ENCODE assay signal across 14 cellular contexts in the genomic region with DNA sequence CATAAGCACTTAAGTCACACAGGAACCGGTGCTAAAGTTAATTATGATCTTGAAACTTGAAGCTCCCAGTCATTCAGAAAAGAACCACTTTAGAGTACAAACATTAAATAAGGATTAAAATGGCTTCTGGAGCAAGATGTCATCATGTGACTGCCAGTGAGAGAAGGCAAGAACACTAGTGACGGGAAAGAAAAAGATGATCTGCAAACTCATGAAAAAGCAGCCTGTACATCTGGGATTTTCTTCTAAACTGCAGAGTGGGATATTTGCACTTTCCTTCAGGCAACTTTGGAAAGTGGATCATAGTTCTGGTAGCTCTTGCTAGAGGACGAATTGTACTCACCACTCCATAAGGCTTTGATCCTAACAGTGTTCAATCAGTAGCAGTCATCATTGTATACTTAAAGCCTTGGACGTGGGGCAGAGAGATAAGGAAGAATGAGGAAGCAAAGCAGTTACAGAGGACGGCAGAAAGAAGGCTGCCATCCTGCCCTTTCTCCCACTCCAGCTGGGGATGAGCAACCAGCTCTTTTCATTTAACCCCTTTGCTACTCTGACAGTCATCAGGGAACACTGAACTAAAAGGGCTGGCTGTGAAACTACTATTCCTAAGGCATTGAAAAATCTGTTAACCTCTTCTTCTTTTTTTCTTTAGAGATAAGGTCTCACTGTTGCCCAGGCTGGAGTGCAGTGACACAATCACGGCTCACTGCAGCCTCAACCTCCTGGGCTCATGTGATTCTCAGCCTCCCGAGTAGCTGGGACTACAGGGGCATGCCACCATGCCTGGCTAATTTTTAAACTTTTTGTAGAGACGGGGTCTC. TPM values are rescaled to one million over a fixed set of nuclear protein-coding genes. Genes with fewer than 3 reads are reported as not detected.
DNase-seq lines count a peak whose midpoint lies in the region; ATAC-seq, FAIRE-seq and TF ChIP-seq lines count a peak whose summit lies in the region.
"Had no signal": no experiment of that assay in that cellular context is flagged by ENCODE, and none has a peak within 500 bp of the region (broad histone marks: within the 10 kb centered on the region; RNA-seq: fewer than 3 reads in every experiment).

No MANE protein-coding gene starts in this region.

- no peaks in the 10 kb centered on the region for H3K36me3 Mint-ChIP-seq in natural killer cell
- peaks cover 15% of the 10 kb centered on the region for H3K36me3 Mint-ChIP-seq in natural killer cell treated with Interleukin-12 subunit alpha and Interleukin-12 subunit beta and Interleukin-15 and Interleukin-18, amount 100 ng/mL, for 72 hours

- peak overlapping the region; percentile 83 for H3K9ac ChIP-seq in adipocyte (ENCODE audit: low read length)

- no peak overlapping the region for H3K4me3 Mint-ChIP-seq in natural killer cell
- no peak overlapping the region for H3K4me3 Mint-ChIP-seq in natural killer cell treated with Interleukin-12 subunit alpha and Interleukin-12 subunit beta and Interleukin-15 and Interleukin-18, amount 100 ng/mL, for 72 hours
- H3K4me3 Mint-ChIP-seq: activated T-cell treated with anti-CD3 and anti-CD28 coated beads, Interleukin-2, amount 50 U/mL, for 4 hours; T-helper 1 cell treated with Interleukin-12 subunit alpha and Interleukin-12 subunit beta and Interleukin-4 antibody, amounts not matched to agents 30 μg/mL and 1 μg/mL, for 36 hours had no signal

- no peaks in the 10 kb centered on the region for H3K27me3 Mint-ChIP-seq in natural killer cell (ENCODE audit: low read depth in 2 of 2)
- no peaks in the 10 kb centered on the region for H3K27me3 Mint-ChIP-seq in natural killer cell treated with Interleukin-12 subunit alpha and Interleukin-12 subunit beta and Interleukin-15 and Interleukin-18, amount 100 ng/mL, for 72 hours
- H3K27me3 Mint-ChIP-seq: stimulated activated naive B cell treated with anti-CD40 and anti-IgM and Interleukin-4, amounts not matched to agents 10 μg/mL and 1 μg/mL and 100 μg/mL, for 72 hours had no signal

- peaks cover 2 to 12% of the 10 kb centered on the region in 2 donors for H3K4me1 Mint-ChIP-seq in natural killer cell
- H3K4me1 Mint-ChIP-seq in natural killer cell treated with Interleukin-12 subunit alpha and Interleukin-12 subunit beta and Interleukin-15 and Interleukin-18, amount 100 ng/mL, for 72 hours (ENCODE audit: low read depth in 2 of 2): peaks cover 9 to 25% of the 10 kb centered on the region in 2 donors

- intact Hi-C loops in natural killer cell (cut with micrococcal nuclease) (no loop called here), vagina (cut with DNase I) (loop anchor here (1.0 kb wide), 1 partner anchor 43 kb away; no protein-coding TSS in a partner anchor)

- ATAC-seq in natural killer cell: no peak
- ATAC-seq in natural killer cell treated with Interleukin-12 subunit alpha and Interleukin-12 subunit beta and Interleukin-15 and Interleukin-18, amount 100 ng/mL, for 72 hours: no peak
- ATAC-seq in GM18907 (IDR thresholded peaks at IDR 0.05; ENCODE audit: unreplicated experiment): no peak
- ATAC-seq: activated T-cell treated with anti-CD3 and anti-CD28 coated beads, Interleukin-2, amount 50 U/mL, for 4 hours; HCT116 had no signal

- H3K27ac ChIP-seq in mesodermal cell (ENCODE audit: low read depth, low read length, severe bottlenecking): peak overlapping the region; percentile 65
- peak overlapping the region; percentile 54 for H3K27ac ChIP-seq in vagina

- H3K4me3 ChIP-seq in adipocyte (ENCODE audit: low read length) (peak overlapping the region; percentile 76), mesodermal cell (ENCODE audit: extremely low read depth, insufficient read depth, low read length, poor library complexity, severe bottlenecking) (no peak overlapping the region), vagina (no peak overlapping the region)

- FAIRE-seq in GM19239 (lab: Jason Lieb, UNC): no peak
- FAIRE-seq: keratinocyte had no signal

- 72 to 91% methylated on average over 4 to 6 of the region's 8 CpGs for WGBS in mesodermal cell (ENCODE audit: insufficient coverage in 2 of 2), 2 experiments

- peaks cover 0 to 3% of the 10 kb centered on the region in 2 donors for H3K9me3 Mint-ChIP-seq in natural killer cell
- no peaks in the 10 kb centered on the region for H3K9me3 Mint-ChIP-seq in natural killer cell treated with Interleukin-12 subunit alpha and Interleukin-12 subunit beta and Interleukin-15 and Interleukin-18, amount 100 ng/mL, for 72 hours

- TF ChIP-seq CTCF in natural killer cell (IDR thresholded peaks at IDR 0.05): no peak
- TF ChIP-seq CTCF in vagina (IDR thresholded peaks at IDR 0.05): no peak

- TF ChIP-seq POLR2A in vagina (IDR thresholded peaks at IDR 0.05): no peak

- H3K9me3 ChIP-seq in adipocyte (ENCODE audit: control insufficient read depth, low read length) (peaks cover 9% of the 10 kb centered on the region), mesodermal cell (ENCODE audit: control insufficient read depth, low read length) (no peaks in the 10 kb centered on the region), vagina (no peaks in the 10 kb centered on the region)

- DNase-seq in natural killer cell: no peak
- DNase-seq in natural killer cell treated with Interleukin-12 subunit alpha and Interleukin-12 subunit beta and Interleukin-15 and Interleukin-18, amount 100 ng/mL, for 72 hours (ENCODE audit: low spot score): no peak
- no peak for DNase-seq in adipocyte (ENCODE audit: low read depth)
- DNase-seq in vagina (ENCODE audit: extremely low spot score in 2 of 2): no peak
- no peak for DNase-seq in stimulated activated naive CD4-positive, alpha-beta T cell (lab: John Stamatoyannopoulos, UW)
- no peak for DNase-seq in GM19239 (ENCODE audit: insufficient read length, low spot score)
- DNase-seq: activated T-cell treated with anti-CD3 and anti-CD28 coated beads, Interleukin-2, amount 50 U/mL, for 4 hours; effector CD4-positive, alpha-beta T cell had no signal

- H3K4me1 ChIP-seq in adipocyte (ENCODE audit: control insufficient read depth, insufficient read depth, low read length): peaks cover 24% of the 10 kb centered on the region
- peaks cover 5% of the 10 kb centered on the region for H3K4me1 ChIP-seq in mesodermal cell (ENCODE audit: control insufficient read depth, insufficient read depth, low read length, poor library complexity, severe bottlenecking)
- H3K4me1 ChIP-seq in vagina: peaks cover 13% of the 10 kb centered on the region

- H3K27me3 ChIP-seq in adipocyte (replicated peaks; ENCODE audit: control insufficient read depth, insufficient read depth, low read length): no peaks in the 10 kb centered on the region
- H3K27me3 ChIP-seq in vagina: no peaks in the 10 kb centered on the region

- H3K36me3 ChIP-seq in adipocyte (ENCODE audit: control insufficient read depth, insufficient read depth, low read length, severe bottlenecking) (no peaks in the 10 kb centered on the region), mesodermal cell (ENCODE audit: control insufficient read depth, insufficient read depth, low read length) (peaks cover 15% of the 10 kb centered on the region), vagina (no peaks in the 10 kb centered on the region)

- H3K27ac Mint-ChIP-seq in natural killer cell: peak overlapping the region; percentile 31 to 54
- no peak overlapping the region for H3K27ac Mint-ChIP-seq in natural killer cell treated with Interleukin-12 subunit alpha and Interleukin-12 subunit beta and Interleukin-15 and Interleukin-18, amount 100 ng/mL, for 72 hours

RNA-seq across cellular contexts. Expression of gene ABHD3, which starts 18.1 kb away (rescaled TPM):
- total RNA-seq in natural killer cell (10 to 100 TPM; 39.9 to 47.3 (median 45.0) TPM), vagina (21.1 TPM)
- total RNA-seq in natural killer cell treated with Interleukin-12 subunit alpha and Interleukin-12 subunit beta and Interleukin-15 and Interleukin-18, amount 100 ng/mL, for 72 hours: 10 to 100 TPM; 48.1 to 54.4 TPM
- 11.1 TPM for polyA plus RNA-seq in mesodermal cell (2013, experiment 1 of 2)
- 11.5 TPM for polyA plus RNA-seq in mesodermal cell (2013, experiment 2 of 2)

RNA-seq across cellular contexts. Expression of gene MIB1, which starts 54.1 kb away (rescaled TPM):
- 10 to 100 TPM; 27.5 to 38.4 (median 35.6) TPM for total RNA-seq in natural killer cell
- total RNA-seq in natural killer cell treated with Interleukin-12 subunit alpha and Interleukin-12 subunit beta and Interleukin-15 and Interleukin-18, amount 100 ng/mL, for 72 hours: 10 to 100 TPM; 20.1 to 30.3 TPM
- 40.3 TPM for polyA plus RNA-seq in mesodermal cell (2013, experiment 1 of 2)
- polyA plus RNA-seq in mesodermal cell (2013, experiment 2 of 2): 37.4 TPM
- total RNA-seq in vagina: 21.6 TPM

Comparison
In these comparisons a context has a peak if more than half of its experiments do, and no peak if none do; other contexts are left out.
1. H3K27ac Mint-ChIP-seq: peak in natural killer cell (2 of 2); none in natural killer cell treated with Interleukin-12 subunit alpha and Interleukin-12 subunit beta and Interleukin-15 and Interleukin-18, amount 100 ng/mL, for 72 hours (0 of 2).